27 cellular contexts compared by ENCODE assay signal in the genomic region with DNA sequence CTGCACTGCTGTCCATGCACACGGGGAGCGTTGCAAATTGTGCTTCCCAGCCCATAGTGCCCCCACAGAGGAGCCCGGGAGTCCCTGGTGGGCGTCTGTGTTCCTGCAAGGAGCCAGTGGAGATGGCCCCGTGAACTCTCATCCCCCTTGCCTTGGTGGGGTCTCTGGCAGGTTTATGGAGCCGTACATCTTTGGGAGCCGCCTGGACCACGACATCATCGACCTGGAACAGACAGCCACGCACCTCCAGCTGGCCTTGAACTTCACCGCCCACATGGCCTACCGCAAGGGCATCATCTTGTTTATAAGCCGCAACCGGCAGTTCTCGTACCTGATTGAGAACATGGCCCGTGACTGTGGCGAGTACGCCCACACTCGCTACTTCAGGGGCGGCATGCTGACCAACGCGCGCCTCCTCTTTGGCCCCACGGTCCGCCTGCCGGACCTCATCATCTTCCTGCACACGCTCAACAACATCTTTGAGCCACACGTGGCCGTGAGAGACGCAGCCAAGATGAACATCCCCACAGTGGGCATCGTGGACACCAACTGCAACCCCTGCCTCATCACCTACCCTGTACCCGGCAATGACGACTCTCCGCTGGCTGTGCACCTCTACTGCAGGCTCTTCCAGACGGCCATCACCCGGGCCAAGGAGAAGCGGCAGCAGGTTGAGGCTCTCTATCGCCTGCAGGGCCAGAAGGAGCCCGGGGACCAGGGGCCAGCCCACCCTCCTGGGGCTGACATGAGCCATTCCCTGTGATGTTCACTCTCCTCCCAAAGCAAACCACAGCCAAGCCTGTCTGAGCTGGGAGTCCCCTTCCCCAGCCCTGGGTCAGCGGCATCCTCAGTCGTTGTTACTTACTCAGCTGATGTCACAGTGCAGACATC. TPM values are rescaled to one million over a fixed set of nuclear protein-coding genes. Genes with fewer than 3 reads are reported as not detected.
A peak's percentile ranks its signal among the peaks of the same experiment; 100 is the strongest.
DNase-seq lines count a peak whose midpoint lies in the region; ATAC-seq, FAIRE-seq and TF ChIP-seq lines count a peak whose summit lies in the region.
"Had no signal": no experiment of that assay in that cellular context is flagged by ENCODE, and none has a peak within 500 bp of the region (broad histone marks: within the 10 kb centered on the region; RNA-seq: fewer than 3 reads in every experiment).

No MANE protein-coding gene starts in this region.

- H3K36me3 ChIP-seq in HepG2 (replicated peaks in 1 of 2; ENCODE audit: control insufficient read depth in 1 of 2, insufficient read depth in 2 of 2, low read length in 2 of 2) (peaks cover 13 to 26% of the 10 kb centered on the region in 2 experiments), spleen (peaks cover 0 to 39% (median 29%) of the 10 kb centered on the region in 6 donors), transverse colon (peaks cover 0 to 10% (median 0%) of the 10 kb centered on the region in 4 donors)

- no peak overlapping the region for H2AFZ ChIP-seq in HepG2 (ENCODE audit: low read length)

- no peak overlapping the region; a peak in 1 of 6 replicates for H3K4me3 ChIP-seq in HepG2 (replicated peaks in 1 of 3; ENCODE audit: insufficient read depth in 1 of 3, low read depth in 2 of 3, low read length in 3 of 3)
- H3K4me3 ChIP-seq in spleen: no peak overlapping the region
- H3K4me3 ChIP-seq in transverse colon: no peak overlapping the region
- H3K4me3 ChIP-seq: ascending aorta, heart left ventricle, tibial artery had no signal

- TF ChIP-seq CTCF in RWPE1 (conservative IDR thresholded peaks at IDR 0.05; ENCODE audit: low read depth) (no peak), HepG2 (CRISPR knock-in tag; IDR thresholded peaks at IDR 0.05) (no peak), spleen (IDR thresholded peaks at IDR 0.05 in 8 of 11, conservative IDR thresholded peaks at IDR 0.05 in 3 of 11) (no peak), transverse colon (IDR thresholded peaks at IDR 0.05) (no peak)

- H3K4me1 ChIP-seq in HepG2 (ENCODE audit: insufficient read depth, low read length) (peaks cover 39% of the 10 kb centered on the region), spleen (peaks cover 16 to 73% (median 44%) of the 10 kb centered on the region in 6 donors), transverse colon (peaks cover 15 to 25% (median 18%) of the 10 kb centered on the region in 4 donors)

- in situ Hi-C loops in HepG2 (cut with HindIII; ENCODE audit: extremely low pct_ligation_motif_present, low pct_unique_long_range_greater_than_20kb): no loop called here
- in situ Hi-C loops in transverse colon (cut with MboI; ENCODE audit: low pct_ligation_motif_present in 1 of 4, low pct_unique_long_range_greater_than_20kb in 1 of 4, low sequenced_read_pairs in 3 of 4): no loop called here

- no peak overlapping the region for H3K27ac Mint-ChIP-seq in activated naive CD4-positive, alpha-beta T cell treated with anti-CD3 and anti-CD28 coated beads, Interleukin-2, amount 10 ng/mL, durations not matched to agents 7 days and 5 days
- no peak overlapping the region for H3K27ac Mint-ChIP-seq in activated naive CD4-positive, alpha-beta T cell treated with anti-CD3 and anti-CD28 coated beads, Interleukin-2, amount 50 U/mL, for 72 hours
- H3K27ac Mint-ChIP-seq: activated CD4-positive, alpha-beta memory T cell treated with anti-CD3 and anti-CD28 coated beads, Interleukin-2, amount 10 ng/mL, durations not matched to agents 7 days and 5 days; effector memory CD8-positive, alpha-beta T cell; memory B cell had no signal

- H4K20me1 ChIP-seq in HepG2 (ENCODE audit: insufficient read depth, low read length): peaks cover 16% of the 10 kb centered on the region

- H3K27ac ChIP-seq in RWPE1 (0 out of 2 replicates have a peak overlapping the region, but pooled peaks have one; percentile 1), HepG2 (ENCODE audit: extremely low read length, insufficient read depth, low read length) (no peak overlapping the region), spleen (no peak overlapping the region), transverse colon (no peak overlapping the region)
- H3K27ac ChIP-seq: ascending aorta, C4-2B, heart left ventricle, tibial artery, WERI-Rb-1 had no signal

- no TSS peak for BruUV-seq in HepG2 (replicated peaks; lab: Mats Ljungman, UMichigan)

- TF ChIP-seq POLR2A in HepG2 (IDR thresholded peaks at IDR 0.05; ENCODE audit: insufficient read depth in 1 of 2, low read depth in 2 of 2, low read length in 2 of 2): no peak
- no peak for TF ChIP-seq POLR2A in spleen (IDR thresholded peaks at IDR 0.05)
- TF ChIP-seq POLR2A in transverse colon (IDR thresholded peaks at IDR 0.05): no peak

- peak overlapping the region; percentile 44 for H3K4me3 Mint-ChIP-seq in activated naive CD4-positive, alpha-beta T cell treated with anti-CD3 and anti-CD28 coated beads, Interleukin-2, amount 10 ng/mL, durations not matched to agents 7 days and 5 days
- H3K4me3 Mint-ChIP-seq: memory B cell had no signal

- H3K9me3 ChIP-seq in HepG2 (ENCODE audit: low read length) (no peaks in the 10 kb centered on the region), spleen (peaks cover 0 to 11% (median 5%) of the 10 kb centered on the region in 8 donors), transverse colon (no peaks in the 10 kb centered on the region)
- H3K9me3 ChIP-seq: ascending aorta had no signal

- no peak overlapping the region for H3K9ac ChIP-seq in HepG2 (ENCODE audit: insufficient read depth, low read depth, low read length)

- H3K27me3 ChIP-seq in HepG2 (ENCODE audit: control insufficient read depth in 1 of 2, insufficient read depth in 2 of 2, low read length in 2 of 2) (peaks cover 2 to 8% of the 10 kb centered on the region in 2 experiments; a peak in 1 of 5 replicates), spleen (replicated peaks in 1 of 7) (no peaks in the 10 kb centered on the region), transverse colon (no peaks in the 10 kb centered on the region)
- H3K27me3 ChIP-seq: ascending aorta, heart left ventricle, tibial artery had no signal

- H3K4me2 ChIP-seq in HepG2 (ENCODE audit: low read depth, low read length): no peak overlapping the region

- no peaks in the 10 kb centered on the region for H3K9me3 Mint-ChIP-seq in activated naive CD4-positive, alpha-beta T cell treated with anti-CD3 and anti-CD28 coated beads, Interleukin-2, amount 10 ng/mL, durations not matched to agents 7 days and 5 days
- H3K9me3 Mint-ChIP-seq in activated naive CD4-positive, alpha-beta T cell treated with anti-CD3 and anti-CD28 coated beads, Interleukin-2, amount 50 U/mL, for 72 hours: peaks cover 7% of the 10 kb centered on the region in 2 donors
- H3K9me3 Mint-ChIP-seq: activated CD4-positive, alpha-beta memory T cell treated with anti-CD3 and anti-CD28 coated beads, Interleukin-2, amount 10 ng/mL, durations not matched to agents 7 days and 5 days; activated T-helper 17 cell treated with anti-CD3 and anti-CD28 coated beads, Interleukin-2, amount 50 U/mL, for 72 hours; memory B cell had no signal

- DNase-seq in activated naive CD4-positive, alpha-beta T cell treated with anti-CD3 and anti-CD28 coated beads, Interleukin-2, amount 10 ng/mL, durations not matched to agents 7 days and 5 days: no peak
- no peak for DNase-seq in activated naive CD4-positive, alpha-beta T cell treated with anti-CD3 and anti-CD28 coated beads, Interleukin-2, amount 50 U/mL, for 72 hours (ENCODE audit: low spot score in 2 of 2)
- DNase-seq in RWPE1 (ENCODE audit: low spot score) (no peak), HepG2 (ENCODE audit: low spot score) (no peak), spleen (peak; percentile 69), transverse colon (no peak), GOT3 (lab: John Stamatoyannopoulos, UW) (no peak), hypothalamus (lab: John Stamatoyannopoulos, UW) (no peak)
- DNase-seq: NCI-H187; SHP77 treated with DMSO at 0.1 percent for 48 hours; stimulated activated naive B cell treated with anti-CD40 and anti-IgM and Interleukin-4, amounts not matched to agents 10 μg/mL and 1 μg/mL and 100 μg/mL, for 72 hours; WERI-Rb-1 had no signal

- no peak for ATAC-seq in activated naive CD4-positive, alpha-beta T cell treated with anti-CD3 and anti-CD28 coated beads, Interleukin-2, amount 50 U/mL, for 72 hours
- ATAC-seq in HepG2: no peak
- ATAC-seq: effector memory CD8-positive, alpha-beta T cell had no signal

- FAIRE-seq in HepG2 (lab: Jason Lieb, UNC): no peak

- peaks cover 16% of the 10 kb centered on the region for H3K36me3 Mint-ChIP-seq in activated naive CD4-positive, alpha-beta T cell treated with anti-CD3 and anti-CD28 coated beads, Interleukin-2, amount 10 ng/mL, durations not matched to agents 7 days and 5 days
- peaks cover 16 to 18% of the 10 kb centered on the region in 2 donors for H3K36me3 Mint-ChIP-seq in activated naive CD4-positive, alpha-beta T cell treated with anti-CD3 and anti-CD28 coated beads, Interleukin-2, amount 50 U/mL, for 72 hours

- H3K79me2 ChIP-seq in HepG2 (ENCODE audit: insufficient read depth, low read length): peaks cover 10% of the 10 kb centered on the region

- TF ChIP-seq RAD21 in HepG2 (CRISPR knock-in tag; IDR thresholded peaks at IDR 0.05): no peak

- CTCF ChIA-PET in activated naive CD4-positive, alpha-beta T cell treated with anti-CD3 and anti-CD28 coated beads, Interleukin-2, amount 10 ng/mL, durations not matched to agents 7 days and 5 days (lab: Charles Lee): interaction anchor here (0.8 to 1.7 kb wide), 4 partner anchors 10 to 22 kb away, joined by 3 to 11 read pairs (median 6); no protein-coding TSS in a partner anchor
- CTCF ChIA-PET in RWPE1 (lab: Yijun Ruan, JAX): interaction anchor here (0.6 to 1.7 kb wide), 12 partner anchors 8 to 842 kb away, joined by 3 to 13 read pairs (median 4); a partner anchor contains a TSS
- CTCF ChIA-PET in HepG2 (lab: Yijun Ruan, JAX; ENCODE audit: low intra/inter-chr PET ratio, low total read pairs): no interaction called here

- TF ChIP-seq EP300 in HepG2 (IDR thresholded peaks at IDR 0.05; ENCODE audit: low read depth in 2 of 2, low read length in 2 of 2) (no peak), HepG2 (CRISPR knock-in tag; IDR thresholded peaks at IDR 0.05; ENCODE audit: borderline replicate concordance) (no peak), transverse colon (IDR thresholded peaks at IDR 0.05; ENCODE audit: low read depth) (no peak)

- WGBS in HepG2 (ENCODE audit: low lambda C conversion rate): 97% methylated on average over 29 of the region's 41 CpGs
- 89 to 97% (median 93%) methylated on average over 32 to 41 of the region's 41 CpGs for WGBS in spleen, 5 donors
- 93% methylated on average over 41 of the region's 41 CpGs; no CpG with 5 or more reads in 1 of the 2 donors for WGBS in transverse colon (ENCODE audit: low coverage in 1 of 2), 2 donors

- intact Hi-C loops in HepG2 (cut with micrococcal nuclease; ENCODE audit: unreplicated experiment): no loop called here
- intact Hi-C loops in spleen (cut with DNase I; ENCODE audit: low total_unique reads): no loop called here
- intact Hi-C loops in transverse colon (cut with DNase I; ENCODE audit: low total_unique reads): no loop called here

- peaks cover 19% of the 10 kb centered on the region for H3K27me3 Mint-ChIP-seq in activated naive CD4-positive, alpha-beta T cell treated with anti-CD3 and anti-CD28 coated beads, Interleukin-2, amount 10 ng/mL, durations not matched to agents 7 days and 5 days
- H3K27me3 Mint-ChIP-seq: activated T-helper 17 cell treated with anti-CD3 and anti-CD28 coated beads, Interleukin-2, amount 50 U/mL, for 72 hours; effector memory CD8-positive, alpha-beta T cell had no signal

- POLR2A ChIA-PET in RWPE1 (lab: Yijun Ruan, JAX; ENCODE audit: low non-redundant PET): no interaction called here
- POLR2A ChIA-PET in HepG2 (lab: Yijun Ruan, JAX): no interaction called here

- peaks cover 18% of the 10 kb centered on the region for H3K4me1 Mint-ChIP-seq in activated naive CD4-positive, alpha-beta T cell treated with anti-CD3 and anti-CD28 coated beads, Interleukin-2, amount 10 ng/mL, durations not matched to agents 7 days and 5 days
- H3K4me1 Mint-ChIP-seq: activated T-helper 17 cell treated with anti-CD3 and anti-CD28 coated beads, Interleukin-2, amount 50 U/mL, for 72 hours had no signal

RNA-seq across cellular contexts. Expression of a gene that starts 3.1 kb away (rescaled TPM):
- 10 to 100 TPM; 16.4 to 53.7 TPM for total RNA-seq in activated naive CD4-positive, alpha-beta T cell treated with anti-CD3 and anti-CD28 coated beads, Interleukin-2, amount 50 U/mL, for 72 hours
- total RNA-seq in HepG2 (2016; rRNA removed; fragmentation: Illumina TruSeq; extraction: Trizol) (44.4 and 48.6 TPM in 2 replicates), spleen (10 to 100 TPM; 19.2 to 34.1 (median 24.1) TPM), transverse colon (100 to 1,000 TPM in 1 of 4 donors, 10 to 100 TPM in 3; 26.0 to 101 (median 53.6) TPM)
- total RNA-seq in HepG2 (2016; cell fraction: cytosol; rRNA removed; fragmentation: Illumina TruSeq; extraction: Trizol; ENCODE audit: low read depth): 19.9 and 20.2 TPM in 2 replicates
- 40.6 and 44.3 TPM in 2 replicates for total RNA-seq in HepG2 (2016; cell fraction: insoluble cytoplasmic fraction; rRNA removed; fragmentation: Illumina TruSeq; extraction: Trizol)
- 30.5 and 35.9 TPM in 2 replicates for total RNA-seq in HepG2 (2016; cell fraction: membrane; rRNA removed; fragmentation: Illumina TruSeq; extraction: Trizol)
- 22.9 and 23.3 TPM in 2 replicates for total RNA-seq in HepG2 (2016; cell fraction: nucleus; rRNA removed; fragmentation: Illumina TruSeq; extraction: Trizol)
- polyA plus RNA-seq in HepG2 (2011; rRNA removed) (86.7 and 98.3 TPM in 2 replicates), spleen (10 to 100 TPM; 29.8 to 40.6 (median 34.5) TPM)
- polyA plus RNA-seq in HepG2 (2011; cell fraction: cytosol; rRNA removed): 166 and 225 TPM in 2 replicates
- 93.0 and 109 TPM in 2 replicates for polyA plus RNA-seq in HepG2 (2011; cell fraction: nucleus; rRNA removed)
- 38.2 and 39.9 TPM in 2 replicates for polyA plus RNA-seq in HepG2 (2012)
- 37.0 and 38.5 TPM in 2 replicates for polyA plus RNA-seq in HepG2 (2016; cell fraction: cytosol; fragmentation: Illumina TruSeq; extraction: Trizol; ENCODE audit: low read depth)
- polyA plus RNA-seq in HepG2 (2016; cell fraction: insoluble cytoplasmic fraction; fragmentation: Illumina TruSeq; extraction: Trizol; ENCODE audit: low read depth): 94.0 and 109 TPM in 2 replicates
- polyA plus RNA-seq in HepG2 (2016; cell fraction: membrane; fragmentation: Illumina TruSeq; extraction: Trizol; ENCODE audit: low read depth): 51.5 and 52.2 TPM in 2 replicates
- 74.0 and 74.3 TPM in 2 replicates for polyA plus RNA-seq in HepG2 (2016; cell fraction: nucleus; fragmentation: Illumina TruSeq; extraction: Trizol; ENCODE audit: insufficient read depth, low read depth)
- 204 and 352 TPM in 2 replicates for polyA minus RNA-seq in HepG2 (2011; rRNA and poly(A)+ RNA removed; ENCODE audit: low replicate concordance)
- 57.7 TPM in 2 replicates for polyA minus RNA-seq in HepG2 (2011; cell fraction: cytosol; rRNA and poly(A)+ RNA removed)
- 16.6 and 19.0 TPM in 2 replicates for polyA minus RNA-seq in HepG2 (2011; cell fraction: nucleus; rRNA and poly(A)+ RNA removed)

RNA-seq across cellular contexts. Expression of a gene that starts 17.6 kb away (rescaled TPM):
- total RNA-seq in activated naive CD4-positive, alpha-beta T cell treated with anti-CD3 and anti-CD28 coated beads, Interleukin-2, amount 50 U/mL, for 72 hours: not detected
- not detected in 2 replicates for total RNA-seq in HepG2 (2016; rRNA removed; fragmentation: Illumina TruSeq; extraction: Trizol)
- not detected in 2 replicates for total RNA-seq in HepG2 (2016; cell fraction: cytosol; rRNA removed; fragmentation: Illumina TruSeq; extraction: Trizol; ENCODE audit: low read depth)
- not detected in 2 replicates for total RNA-seq in HepG2 (2016; cell fraction: insoluble cytoplasmic fraction; rRNA removed; fragmentation: Illumina TruSeq; extraction: Trizol)
- total RNA-seq in HepG2 (2016; cell fraction: membrane; rRNA removed; fragmentation: Illumina TruSeq; extraction: Trizol): not detected in 2 replicates
- not detected in 2 replicates for total RNA-seq in HepG2 (2016; cell fraction: nucleus; rRNA removed; fragmentation: Illumina TruSeq; extraction: Trizol)
- polyA plus RNA-seq in HepG2 (2011; rRNA removed): not detected in 2 replicates
- polyA plus RNA-seq in HepG2 (2011; cell fraction: cytosol; rRNA removed): 0.09 TPM in 1 of 2 replicates, not detected in the other
- not detected in 2 replicates for polyA plus RNA-seq in HepG2 (2011; cell fraction: nucleus; rRNA removed)
- polyA plus RNA-seq in HepG2 (2012): not detected in 2 replicates
- not detected in 2 replicates for polyA plus RNA-seq in HepG2 (2016; cell fraction: cytosol; fragmentation: Illumina TruSeq; extraction: Trizol; ENCODE audit: low read depth)
- not detected in 2 replicates for polyA plus RNA-seq in HepG2 (2016; cell fraction: insoluble cytoplasmic fraction; fragmentation: Illumina TruSeq; extraction: Trizol; ENCODE audit: low read depth)
- not detected in 2 replicates for polyA plus RNA-seq in HepG2 (2016; cell fraction: membrane; fragmentation: Illumina TruSeq; extraction: Trizol; ENCODE audit: low read depth)
- polyA plus RNA-seq in HepG2 (2016; cell fraction: nucleus; fragmentation: Illumina TruSeq; extraction: Trizol; ENCODE audit: insufficient read depth, low read depth): not detected in 2 replicates
- polyA minus RNA-seq in HepG2 (2011; rRNA and poly(A)+ RNA removed; ENCODE audit: low replicate concordance): not detected in 2 replicates
- not detected in 2 replicates for polyA minus RNA-seq in HepG2 (2011; cell fraction: cytosol; rRNA and poly(A)+ RNA removed)
- polyA minus RNA-seq in HepG2 (2011; cell fraction: nucleus; rRNA and poly(A)+ RNA removed): not detected in 2 replicates
- total RNA-seq in spleen: not detected
- polyA plus RNA-seq in spleen: under 1 TPM in 1 of 3 donors, not detected in 2; 0.09 TPM
- total RNA-seq in transverse colon: not detected
- total RNA-seq: A673; activated CD4-positive, alpha-beta memory T cell treated with anti-CD3 and anti-CD28 coated beads, Interleukin-2, amount 10 ng/mL, durations not matched to agents 7 days and 5 days; activated T-helper 17 cell treated with anti-CD3 and anti-CD28 coated beads, Interleukin-2, amount 50 U/mL, for 72 hours; ascending aorta; cerebellum; Daoy; fibroblast of lung; H4; T-helper 1 cell treated with Interleukin-12 subunit alpha and Interleukin-12 subunit beta and Interleukin-4 antibody, amounts not matched to agents 30 ng/mL and 1 ng/mL, for 36 hours had no signal
- polyA plus RNA-seq: fibroblast of lung had no signal

RNA-seq across cellular contexts. Expression of a gene that starts 24.0 kb away (rescaled TPM):
- total RNA-seq in activated naive CD4-positive, alpha-beta T cell treated with anti-CD3 and anti-CD28 coated beads, Interleukin-2, amount 50 U/mL, for 72 hours: under 1 TPM; 0.14 to 0.54 TPM
- total RNA-seq in HepG2 (2016; rRNA removed; fragmentation: Illumina TruSeq; extraction: Trizol): 7.1 and 11.6 TPM in 2 replicates
- total RNA-seq in HepG2 (2016; cell fraction: cytosol; rRNA removed; fragmentation: Illumina TruSeq; extraction: Trizol; ENCODE audit: low read depth): 2.2 TPM in 2 replicates
- 5.6 and 11.2 TPM in 2 replicates for total RNA-seq in HepG2 (2016; cell fraction: insoluble cytoplasmic fraction; rRNA removed; fragmentation: Illumina TruSeq; extraction: Trizol)
- 3.7 and 4.4 TPM in 2 replicates for total RNA-seq in HepG2 (2016; cell fraction: membrane; rRNA removed; fragmentation: Illumina TruSeq; extraction: Trizol)
- total RNA-seq in HepG2 (2016; cell fraction: nucleus; rRNA removed; fragmentation: Illumina TruSeq; extraction: Trizol): 11.3 and 13.5 TPM in 2 replicates
- polyA plus RNA-seq in HepG2 (2011; rRNA removed): 8.6 and 11.9 TPM in 2 replicates
- polyA plus RNA-seq in HepG2 (2011; cell fraction: cytosol; rRNA removed): 9.5 and 10.6 TPM in 2 replicates
- polyA plus RNA-seq in HepG2 (2011; cell fraction: nucleus; rRNA removed): 33.5 and 35.4 TPM in 2 replicates
- polyA plus RNA-seq in HepG2 (2012): 9.5 and 12.9 TPM in 2 replicates
- polyA plus RNA-seq in HepG2 (2016; cell fraction: cytosol; fragmentation: Illumina TruSeq; extraction: Trizol; ENCODE audit: low read depth): 1.8 and 2.4 TPM in 2 replicates
- 5.1 and 7.5 TPM in 2 replicates for polyA plus RNA-seq in HepG2 (2016; cell fraction: insoluble cytoplasmic fraction; fragmentation: Illumina TruSeq; extraction: Trizol; ENCODE audit: low read depth)
- polyA plus RNA-seq in HepG2 (2016; cell fraction: membrane; fragmentation: Illumina TruSeq; extraction: Trizol; ENCODE audit: low read depth): 3.0 and 3.1 TPM in 2 replicates
- 19.4 and 20.2 TPM in 2 replicates for polyA plus RNA-seq in HepG2 (2016; cell fraction: nucleus; fragmentation: Illumina TruSeq; extraction: Trizol; ENCODE audit: insufficient read depth, low read depth)
- 11.9 and 22.1 TPM in 2 replicates for polyA minus RNA-seq in HepG2 (2011; rRNA and poly(A)+ RNA removed; ENCODE audit: low replicate concordance)
- 9.1 and 9.9 TPM in 2 replicates for polyA minus RNA-seq in HepG2 (2011; cell fraction: cytosol; rRNA and poly(A)+ RNA removed)
- polyA minus RNA-seq in HepG2 (2011; cell fraction: nucleus; rRNA and poly(A)+ RNA removed): 9.7 and 9.9 TPM in 2 replicates
- 10 to 100 TPM in 2 of 7 donors, 1 to 10 TPM in 5; 6.7 to 18.7 (median 9.7) TPM for total RNA-seq in spleen
- polyA plus RNA-seq in spleen: 1 to 10 TPM; 1.8 to 4.5 (median 2.3) TPM
- total RNA-seq in transverse colon: 10 to 100 TPM; 21.5 to 26.5 (median 25.0) TPM

RNA-seq across cellular contexts. Expression of a gene that starts 42.3 kb away (rescaled TPM):
- total RNA-seq in activated naive CD4-positive, alpha-beta T cell treated with anti-CD3 and anti-CD28 coated beads, Interleukin-2, amount 50 U/mL, for 72 hours: not detected
- total RNA-seq in HepG2 (2016; rRNA removed; fragmentation: Illumina TruSeq; extraction: Trizol) (not detected in 2 replicates), spleen (under 1 TPM in 1 of 7 donors, not detected in 6; 0.40 TPM), transverse colon (not detected)
- total RNA-seq in HepG2 (2016; cell fraction: cytosol; rRNA removed; fragmentation: Illumina TruSeq; extraction: Trizol; ENCODE audit: low read depth): not detected in 2 replicates
- total RNA-seq in HepG2 (2016; cell fraction: insoluble cytoplasmic fraction; rRNA removed; fragmentation: Illumina TruSeq; extraction: Trizol): not detected in 2 replicates
- not detected in 2 replicates for total RNA-seq in HepG2 (2016; cell fraction: membrane; rRNA removed; fragmentation: Illumina TruSeq; extraction: Trizol)
- not detected in 2 replicates for total RNA-seq in HepG2 (2016; cell fraction: nucleus; rRNA removed; fragmentation: Illumina TruSeq; extraction: Trizol)
- polyA plus RNA-seq in HepG2 (2011; rRNA removed) (0.20 and 0.32 TPM in 2 replicates), spleen (not detected)
- polyA plus RNA-seq in HepG2 (2011; cell fraction: cytosol; rRNA removed): 0.34 and 0.50 TPM in 2 replicates
- polyA plus RNA-seq in HepG2 (2011; cell fraction: nucleus; rRNA removed): 0.36 and 0.48 TPM in 2 replicates
- polyA plus RNA-seq in HepG2 (2012): not detected in 2 replicates
- not detected in 2 replicates for polyA plus RNA-seq in HepG2 (2016; cell fraction: cytosol; fragmentation: Illumina TruSeq; extraction: Trizol; ENCODE audit: low read depth)
- not detected in 2 replicates for polyA plus RNA-seq in HepG2 (2016; cell fraction: insoluble cytoplasmic fraction; fragmentation: Illumina TruSeq; extraction: Trizol; ENCODE audit: low read depth)
- polyA plus RNA-seq in HepG2 (2016; cell fraction: membrane; fragmentation: Illumina TruSeq; extraction: Trizol; ENCODE audit: low read depth): not detected in 2 replicates
- polyA plus RNA-seq in HepG2 (2016; cell fraction: nucleus; fragmentation: Illumina TruSeq; extraction: Trizol; ENCODE audit: insufficient read depth, low read depth): not detected in 2 replicates
- polyA minus RNA-seq in HepG2 (2011; rRNA and poly(A)+ RNA removed; ENCODE audit: low replicate concordance): not detected in 2 replicates
- not detected in 2 replicates for polyA minus RNA-seq in HepG2 (2011; cell fraction: cytosol; rRNA and poly(A)+ RNA removed)
- not detected in 2 replicates for polyA minus RNA-seq in HepG2 (2011; cell fraction: nucleus; rRNA and poly(A)+ RNA removed)
- total RNA-seq: A673; activated CD4-positive, alpha-beta memory T cell treated with anti-CD3 and anti-CD28 coated beads, Interleukin-2, amount 10 ng/mL, durations not matched to agents 7 days and 5 days; activated T-helper 17 cell treated with anti-CD3 and anti-CD28 coated beads, Interleukin-2, amount 50 U/mL, for 72 hours; ascending aorta; cerebellum; Daoy; fibroblast of lung; H4; heart left ventricle; NCI-H460; T-helper 1 cell treated with Interleukin-12 subunit alpha and Interleukin-12 subunit beta and Interleukin-4 antibody, amounts not matched to agents 30 ng/mL and 1 ng/mL, for 36 hours had no signal
- polyA plus RNA-seq: fibroblast of lung, heart left ventricle had no signal

RNA-seq across cellular contexts. Expression of a gene that starts 57.9 kb away (rescaled TPM):
- not detected for total RNA-seq in activated naive CD4-positive, alpha-beta T cell treated with anti-CD3 and anti-CD28 coated beads, Interleukin-2, amount 50 U/mL, for 72 hours
- total RNA-seq in HepG2 (2016; rRNA removed; fragmentation: Illumina TruSeq; extraction: Trizol) (0.38 and 0.75 TPM in 2 replicates), spleen (not detected), transverse colon (not detected)
- total RNA-seq in HepG2 (2016; cell fraction: cytosol; rRNA removed; fragmentation: Illumina TruSeq; extraction: Trizol; ENCODE audit: low read depth): 0.26 and 0.71 TPM in 2 replicates
- total RNA-seq in HepG2 (2016; cell fraction: insoluble cytoplasmic fraction; rRNA removed; fragmentation: Illumina TruSeq; extraction: Trizol): 0.19 and 0.28 TPM in 2 replicates
- 0.28 and 0.71 TPM in 2 replicates for total RNA-seq in HepG2 (2016; cell fraction: membrane; rRNA removed; fragmentation: Illumina TruSeq; extraction: Trizol)
- total RNA-seq in HepG2 (2016; cell fraction: nucleus; rRNA removed; fragmentation: Illumina TruSeq; extraction: Trizol): 0.66 TPM in 1 of 2 replicates, not detected in the other
- polyA plus RNA-seq in HepG2 (2011; rRNA removed) (10.8 and 24.4 TPM in 2 replicates), spleen (not detected)
- polyA plus RNA-seq in HepG2 (2011; cell fraction: cytosol; rRNA removed): 9.3 and 14.4 TPM in 2 replicates
- 21.2 and 32.7 TPM in 2 replicates for polyA plus RNA-seq in HepG2 (2011; cell fraction: nucleus; rRNA removed)
- 0.90 and 4.1 TPM in 2 replicates for polyA plus RNA-seq in HepG2 (2012)
- polyA plus RNA-seq in HepG2 (2016; cell fraction: cytosol; fragmentation: Illumina TruSeq; extraction: Trizol; ENCODE audit: low read depth): 1.0 TPM in 2 replicates
- polyA plus RNA-seq in HepG2 (2016; cell fraction: insoluble cytoplasmic fraction; fragmentation: Illumina TruSeq; extraction: Trizol; ENCODE audit: low read depth): 0.48 and 0.64 TPM in 2 replicates
- polyA plus RNA-seq in HepG2 (2016; cell fraction: membrane; fragmentation: Illumina TruSeq; extraction: Trizol; ENCODE audit: low read depth): 0.70 and 0.90 TPM in 2 replicates
- 1.0 and 1.6 TPM in 2 replicates for polyA plus RNA-seq in HepG2 (2016; cell fraction: nucleus; fragmentation: Illumina TruSeq; extraction: Trizol; ENCODE audit: insufficient read depth, low read depth)
- 4.8 TPM in 1 of 2 replicates, not detected in the other for polyA minus RNA-seq in HepG2 (2011; rRNA and poly(A)+ RNA removed; ENCODE audit: low replicate concordance)
- polyA minus RNA-seq in HepG2 (2011; cell fraction: cytosol; rRNA and poly(A)+ RNA removed): 4.5 TPM in 1 of 2 replicates, not detected in the other
- 2.2 and 4.2 TPM in 2 replicates for polyA minus RNA-seq in HepG2 (2011; cell fraction: nucleus; rRNA and poly(A)+ RNA removed)
- total RNA-seq: A673; activated CD4-positive, alpha-beta memory T cell treated with anti-CD3 and anti-CD28 coated beads, Interleukin-2, amount 10 ng/mL, durations not matched to agents 7 days and 5 days; activated T-helper 17 cell treated with anti-CD3 and anti-CD28 coated beads, Interleukin-2, amount 50 U/mL, for 72 hours; ascending aorta; cerebellum; Daoy; fibroblast of lung; heart left ventricle; T-helper 1 cell treated with Interleukin-12 subunit alpha and Interleukin-12 subunit beta and Interleukin-4 antibody, amounts not matched to agents 30 ng/mL and 1 ng/mL, for 36 hours had no signal
- polyA plus RNA-seq: fibroblast of lung, heart left ventricle had no signal
